1 cellular context compared by ENCODE assay signal in the genomic region with DNA sequence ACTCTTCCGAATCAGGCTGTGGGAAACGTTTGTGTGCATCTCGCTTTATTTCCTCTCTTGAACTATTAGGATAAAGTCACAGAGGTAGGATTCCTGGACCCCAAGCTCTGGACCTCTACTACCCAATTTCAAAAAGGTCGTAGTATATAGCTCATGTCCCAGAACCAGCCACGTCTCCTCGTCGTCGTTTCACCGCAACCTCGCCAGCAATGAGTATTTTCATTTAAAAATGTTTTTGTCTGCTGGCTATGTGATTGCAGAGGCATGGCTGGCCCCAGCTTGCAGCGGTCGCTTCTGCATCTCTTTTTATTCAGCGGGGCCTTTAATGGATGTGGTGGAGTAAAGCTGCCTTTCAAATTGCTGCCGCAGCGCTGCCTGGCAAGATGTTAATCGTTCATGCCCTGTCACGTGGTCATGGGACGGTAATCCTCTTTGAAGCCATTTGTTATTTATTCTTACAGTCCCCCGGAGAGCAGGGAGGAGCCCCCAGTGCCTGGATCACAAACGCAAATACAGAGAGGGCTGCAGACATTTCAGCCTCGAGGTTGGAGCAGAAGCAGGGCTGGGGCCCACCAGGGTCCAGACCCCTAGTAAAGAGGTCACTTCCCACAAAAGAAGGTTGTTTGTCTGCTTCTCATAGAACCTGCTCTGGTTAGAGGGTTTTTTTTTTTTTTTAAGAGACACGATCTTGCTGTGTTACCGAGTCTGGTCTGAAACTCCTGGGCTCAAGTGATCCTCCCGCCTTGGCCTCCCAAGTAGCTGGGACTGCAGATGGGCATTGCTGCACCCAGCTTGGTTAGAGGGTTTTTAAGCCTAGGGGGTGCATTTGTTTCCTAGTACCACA.
TF ChIP-seq lines count a peak whose summit lies in the region.

No MANE protein-coding gene starts in this region.

TF ChIP-seq in GM12878, 131 proteins besides CTCF, POLR2A, EP300 and RAD21:
- TF ChIP-seq PAX8 (IDR thresholded peaks at IDR 0.05) (no peak), HDAC2 (IDR thresholded peaks at IDR 0.05) (no peak), BCL11A (IDR thresholded peaks at IDR 0.05; ENCODE audit: low read depth, low read length) (no peak), SIX5 (IDR thresholded peaks at IDR 0.05; ENCODE audit: low read depth, low read length, severe bottlenecking) (no peak), ZNF217 (IDR thresholded peaks at IDR 0.05) (no peak), ZZZ3 (IDR thresholded peaks at IDR 0.05; ENCODE audit: control insufficient read depth, insufficient read length, low read depth) (no peak), SKIL (IDR thresholded peaks at IDR 0.05; ENCODE audit: low read depth, poor library complexity, severe bottlenecking) (no peak), TARDBP (IDR thresholded peaks at IDR 0.05; ENCODE audit: borderline replicate concordance) (no peak), MEF2B (IDR thresholded peaks at IDR 0.05; ENCODE audit: partially characterized antibody, poor library complexity, severe bottlenecking) (no peak), JUND (IDR thresholded peaks at IDR 0.05; ENCODE audit: low read depth, low read length) (no peak), BHLHE40 (IDR thresholded peaks at IDR 0.05; ENCODE audit: borderline replicate concordance in 1 of 2, low read depth in 2 of 2, low read length in 1 of 2) (no peak)
- TF ChIP-seq, protein P1, sequence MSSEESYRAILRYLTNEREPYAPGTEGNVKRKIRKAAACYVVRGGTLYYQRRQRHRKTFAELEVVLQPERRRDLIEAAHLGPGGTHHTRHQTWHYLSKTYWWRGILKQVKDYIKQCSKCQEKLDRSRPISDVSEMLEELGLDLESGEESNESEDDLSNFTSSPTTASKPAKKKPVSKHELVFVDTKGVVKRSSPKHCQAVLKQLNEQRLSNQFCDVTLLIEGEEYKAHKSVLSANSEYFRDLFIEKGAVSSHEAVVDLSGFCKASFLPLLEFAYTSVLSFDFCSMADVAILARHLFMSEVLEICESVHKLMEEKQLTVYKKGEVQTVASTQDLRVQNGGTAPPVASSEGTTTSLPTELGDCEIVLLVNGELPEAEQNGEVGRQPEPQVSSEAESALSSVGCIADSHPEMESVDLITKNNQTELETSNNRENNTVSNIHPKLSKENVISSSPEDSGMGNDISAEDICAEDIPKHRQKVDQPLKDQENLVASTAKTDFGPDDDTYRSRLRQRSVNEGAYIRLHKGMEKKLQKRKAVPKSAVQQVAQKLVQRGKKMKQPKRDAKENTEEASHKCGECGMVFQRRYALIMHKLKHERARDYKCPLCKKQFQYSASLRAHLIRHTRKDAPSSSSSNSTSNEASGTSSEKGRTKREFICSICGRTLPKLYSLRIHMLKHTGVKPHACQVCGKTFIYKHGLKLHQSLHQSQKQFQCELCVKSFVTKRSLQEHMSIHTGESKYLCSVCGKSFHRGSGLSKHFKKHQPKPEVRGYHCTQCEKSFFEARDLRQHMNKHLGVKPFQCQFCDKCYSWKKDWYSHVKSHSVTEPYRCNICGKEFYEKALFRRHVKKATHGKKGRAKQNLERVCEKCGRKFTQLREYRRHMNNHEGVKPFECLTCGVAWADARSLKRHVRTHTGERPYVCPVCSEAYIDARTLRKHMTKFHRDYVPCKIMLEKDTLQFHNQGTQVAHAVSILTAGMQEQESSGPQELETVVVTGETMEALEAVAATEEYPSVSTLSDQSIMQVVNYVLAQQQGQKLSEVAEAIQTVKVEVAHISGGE (CRISPR knock-in tag; IDR thresholded peaks at IDR 0.05) = no peak
TF ChIP-seq in GM12878: peak in this region for 0.
